In genomic region chr2:4219121-4219520, GRCh38 we compare ENCODE assay signal across 18 cellular contexts.
"Had no signal": no experiment of that assay in that cellular context is flagged by ENCODE, and none has a peak within 500 bp of the region (broad histone marks: within the 10 kb centered on the region; RNA-seq: fewer than 3 reads in every experiment).

No MANE protein-coding gene starts in this region.

- H3K36me3 ChIP-seq: lower lobe of right lung had no signal

- H3K27me3 ChIP-seq: foreskin keratinocyte, testis had no signal

- H3K4me1 ChIP-seq: foreskin keratinocyte, lower lobe of right lung, testis had no signal

- H3K9me3 ChIP-seq: lower lobe of right lung, testis had no signal

- ATAC-seq: activated T-helper 17 cell treated with anti-CD3 and anti-CD28 coated beads, Interleukin-2, amount 50 U/mL, for 72 hours; foreskin keratinocyte; lower lobe of right lung; mucosa of descending colon had no signal

- H3K4me3 ChIP-seq: lower lobe of right lung, mucosa of descending colon, testis had no signal

- DNase-seq: activated CD4-positive, alpha-beta T cell treated with anti-CD3 and anti-CD28 coated beads for 1 hour; activated CD4-positive, alpha-beta T cell treated with anti-CD3 and anti-CD28 coated beads, Interleukin-2, amount 50 U/mL, for 1 hour; activated CD8-positive, alpha-beta memory T cell treated with anti-CD3 and anti-CD28 coated beads, Interleukin-2, amount 50 U/mL, for 4 hours; activated naive CD4-positive, alpha-beta T cell treated with Interleukin-2 at 50 U/mL for 16 hours; activated naive CD8-positive, alpha-beta T cell treated with anti-CD3 and anti-CD28 coated beads for 36 hours; activated T-cell treated with anti-CD3 and anti-CD28 coated beads, Interleukin-2, amount 50 U/mL, for 24 hours; central memory CD4-positive, alpha-beta T cell; dermis blood vessel endothelial cell; effector CD8-positive, alpha-beta T cell; kidney; lower lobe of right lung; mesendoderm; mucosa of descending colon; stimulated activated CD4-positive, alpha-beta T cell treated with anti-CD3 and anti-CD28 coated beads, Interleukin-4, amount 100 ng/mL, for 1 hour; stimulated activated naive CD4-positive, alpha-beta T cell; testis had no signal

- H3K27ac ChIP-seq: foreskin keratinocyte, lower lobe of right lung, testis had no signal
